12 cellular contexts compared by ENCODE assay signal in genomic region chr6:90233994-90234393, GRCh38.
DNase-seq lines count a peak whose midpoint lies in the region; ATAC-seq lines count a peak whose summit lies in the region.
"Had no signal": no experiment of that assay in that cellular context is flagged by ENCODE, and none has a peak within 500 bp of the region (broad histone marks: within the 10 kb centered on the region; RNA-seq: fewer than 3 reads in every experiment).

No MANE protein-coding gene starts in this region.

- H3K4me1 Mint-ChIP-seq in T-helper 17 cell, result peaks cover 55% of the 10 kb centered on the region
- H3K4me1 Mint-ChIP-seq in naive B cell, result peaks cover 61 to 89% (median 72%) of the 10 kb centered on the region in 3 donors

- DNase-seq in T-helper 17 cell (peak in 2 of 3 donors; percentile 29 to 47), activated T-cell treated with anti-CD3 and anti-CD28 coated beads for 48 hours (ENCODE audit: low read depth) (peak; percentile 68), naive B cell (no peak), epidermal melanocyte (ENCODE audit: insufficient read length, low spot score) (no peak), NCI-H1694 treated with DMSO at 0.1 percent for 48 hours (lab: John Stamatoyannopoulos, UW) (no peak), HT-29 (ENCODE audit: low spot score) (no peak)
- DNase-seq in stimulated activated CD8-positive, alpha-beta memory T cell treated with anti-CD3 and anti-CD28 coated beads, Interleukin-7, amount 100 ng/mL, for 1 hour (ENCODE audit: low read depth in 2 of 2), result peak; percentile 40 to 59
- DNase-seq: NCI-H510A treated with DMSO at 0.1 percent for 48 hours, nucleus accumbens had no signal

- no peaks in the 10 kb centered on the region for H3K9me3 Mint-ChIP-seq in naive B cell

- H3K4me3 Mint-ChIP-seq in T-helper 17 cell, result peak overlapping the region; percentile 79
- H3K4me3 Mint-ChIP-seq in naive B cell, result no peak overlapping the region

- no peaks in the 10 kb centered on the region for H3K9me3 ChIP-seq in T-helper 17 cell (ENCODE audit: control insufficient read depth, low read length, poor library complexity, severe bottlenecking)
- H3K9me3 ChIP-seq: suprapubic skin had no signal

- H3K36me3 Mint-ChIP-seq in T-helper 17 cell (ENCODE audit: low read depth) (no peaks in the 10 kb centered on the region), naive B cell (peaks cover 18 to 21% of the 10 kb centered on the region in 2 donors)

- H3K27ac Mint-ChIP-seq in T-helper 17 cell (peak overlapping the region; percentile 88), naive B cell (peak overlapping the region in 4 of 6 donors; percentile 44 to 79 (median 73))

- H3K27me3 Mint-ChIP-seq in T-helper 17 cell (no peaks in the 10 kb centered on the region), naive B cell (no peaks in the 10 kb centered on the region)

- ATAC-seq in T-helper 17 cell (peak; percentile 90), naive B cell (ENCODE audit: low read depth in 2 of 2) (no peak), GM21717 (IDR thresholded peaks at IDR 0.05; ENCODE audit: unreplicated experiment) (no peak)
- ATAC-seq: K562 had no signal

Comparison
In these comparisons a context has a peak if more than half of its experiments do, and no peak if none do; other contexts are left out.
1. DNase-seq: peak in T-helper 17 cell (2 of 3), activated T-cell treated with anti-CD3 and anti-CD28 coated beads for 48 hours (single experiment) and stimulated activated CD8-positive, alpha-beta memory T cell treated with anti-CD3 and anti-CD28 coated beads, Interleukin-7, amount 100 ng/mL, for 1 hour (2 of 2); none in naive B cell (single experiment), epidermal melanocyte (single experiment), NCI-H1694 treated with DMSO at 0.1 percent for 48 hours (single experiment) and HT-29 (single experiment).